In the genomic region with DNA sequence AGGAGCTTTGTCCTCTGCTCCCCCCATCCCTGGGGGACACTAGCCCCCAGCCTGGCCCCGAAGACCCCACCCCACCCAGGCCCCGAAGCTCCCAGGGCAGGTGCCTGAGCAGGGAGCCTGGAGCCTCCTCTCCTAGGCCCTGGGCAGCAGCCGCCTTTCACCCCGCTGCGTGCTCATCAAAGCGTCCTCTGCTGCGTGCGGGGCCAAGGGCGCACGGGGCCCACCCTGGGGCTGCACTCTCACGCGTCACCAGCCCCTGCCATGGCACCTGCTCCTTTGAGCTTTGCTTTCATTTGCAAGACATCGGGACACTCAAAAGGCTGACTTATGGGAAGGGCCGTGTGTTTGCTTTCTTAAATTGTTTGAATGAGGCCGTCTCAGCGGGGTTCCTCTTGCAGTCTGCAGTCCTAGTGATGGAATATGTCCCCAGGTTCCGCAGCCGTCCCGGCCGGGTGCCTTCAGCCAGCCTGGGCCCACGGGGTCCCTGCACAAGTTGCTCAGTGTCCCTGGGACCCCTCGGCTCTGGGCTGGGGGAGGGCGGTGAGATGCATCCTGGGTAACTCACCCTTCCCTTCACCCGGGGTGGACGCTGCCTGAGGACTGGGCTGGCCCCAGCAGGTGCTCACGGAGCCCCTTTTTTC, we compare ENCODE assay signal across 23 cellular contexts. TPM values are rescaled to one million over a fixed set of nuclear protein-coding genes. Genes with fewer than 3 reads are reported as not detected.
DNase-seq lines count a peak whose midpoint lies in the region; ATAC-seq and TF ChIP-seq lines count a peak whose summit lies in the region.
"Had no signal": no experiment of that assay in that cellular context is flagged by ENCODE, and none has a peak within 500 bp of the region (broad histone marks: within the 10 kb centered on the region; RNA-seq: fewer than 3 reads in every experiment).

No MANE protein-coding gene starts in this region.

- no peaks in the 10 kb centered on the region for H3K27me3 ChIP-seq in HUES64 (ENCODE audit: insufficient read depth, low read length)
- H3K27me3 ChIP-seq: upper lobe of left lung had no signal

- H3K4me3 ChIP-seq in HUES64 (ENCODE audit: low read length), result no peak overlapping the region
- H3K4me3 ChIP-seq: upper lobe of left lung had no signal

- H3K36me3 ChIP-seq in HUES64 (ENCODE audit: insufficient read depth, low read length), result peaks cover 29% of the 10 kb centered on the region

- no peaks in the 10 kb centered on the region for H3K27me3 Mint-ChIP-seq in nephron progenitor cell (ENCODE audit: low read depth, poor library complexity)

- H3K9ac ChIP-seq in HUES64 (ENCODE audit: low read depth, low read length), result no peak overlapping the region

- TF ChIP-seq CTCF in nephron progenitor cell (IDR thresholded peaks at IDR 0.05), result no peak

- whole genome bisulfite sequencing in HUES64, result 54% methylated on average over 26 of the region's 26 CpGs

- peaks cover 9% of the 10 kb centered on the region for H3K4me1 ChIP-seq in HUES64 (ENCODE audit: insufficient read depth, low read length)
- H3K4me1 ChIP-seq: upper lobe of left lung had no signal

- H3K9me3 ChIP-seq in HUES64 (ENCODE audit: insufficient read depth, low read depth, low read length), result no peaks in the 10 kb centered on the region
- H3K9me3 ChIP-seq: upper lobe of left lung had no signal

- peak; percentile 50 for DNase-seq in ELF-1 (ENCODE audit: low read depth, low spot score)
- DNase-seq in brain pericyte (ENCODE audit: low read depth, low spot score), result peak; percentile 37
- no peak for DNase-seq in nephron progenitor cell
- no peak for DNase-seq in left ventricle myocardium superior
- no peak for DNase-seq in amniotic stem cell (lab: John Stamatoyannopoulos, UW)
- no peak for DNase-seq in GOT3 (lab: John Stamatoyannopoulos, UW)
- DNase-seq: activated CD4-positive, alpha-beta T cell treated with anti-CD3 and anti-CD28 coated beads for 48 hours; activated naive CD4-positive, alpha-beta T cell treated with Interleukin-2 at 50 U/mL for 16 hours; activated T-cell treated with anti-CD3 and anti-CD28 coated beads, Interleukin-2, amount 50 U/mL, for 72 hours; COR-L47; cortex of kidney; DMS79 treated with DMSO at 0.1 percent for 48 hours; left cardiac atrium; NCI-H1436; NCI-H82; nucleus accumbens; small intestine; stimulated activated CD4-positive, alpha-beta T cell treated with anti-CD3 and anti-CD28 coated beads, Interleukin-2, amount 100 ng/mL, for 24 hours; T-helper 2 cell had no signal

- no peaks in the 10 kb centered on the region for H3K9me3 Mint-ChIP-seq in nephron progenitor cell

- H3K36me3 Mint-ChIP-seq in nephron progenitor cell (ENCODE audit: low read depth), result peaks cover 8% of the 10 kb centered on the region

- intact Hi-C loops in left ventricle myocardium superior (cut with micrococcal nuclease), result no loop called here

- peak overlapping the region; percentile 68 for H3K27ac Mint-ChIP-seq in nephron progenitor cell
- H3K27ac Mint-ChIP-seq: activated T-cell treated with anti-CD3 and anti-CD28 coated beads, Interleukin-2, amount 50 U/mL, for 72 hours had no signal

- no peak overlapping the region for H3K4me3 Mint-ChIP-seq in nephron progenitor cell
- H3K4me3 Mint-ChIP-seq: activated T-cell treated with anti-CD3 and anti-CD28 coated beads, Interleukin-2, amount 50 U/mL, for 72 hours had no signal

- peak overlapping the region; percentile 35; the same call in 1 of the 2 replicates for H3K27ac ChIP-seq in HUES64 (ENCODE audit: low read depth, low read length)

- no peak for ATAC-seq in left ventricle myocardium superior
- no peak for ATAC-seq in HG02970 (IDR thresholded peaks at IDR 0.05; ENCODE audit: low FRiP score, unreplicated experiment)
- ATAC-seq: activated T-cell treated with anti-CD3 and anti-CD28 coated beads, Interleukin-2, amount 50 U/mL, for 72 hours; left cardiac atrium; SK-N-SH treated with all-trans-retinoic acid at 6 μM for 48 hours had no signal

- peaks cover 19% of the 10 kb centered on the region for H3K4me1 Mint-ChIP-seq in nephron progenitor cell

RNA-seq across cellular contexts. Expression of gene SLC19A1, which starts 53.3 kb away (rescaled TPM):
- 22.7 TPM for polyA plus RNA-seq in HUES64 (2013, experiment 1 of 2)
- 19.0 TPM for polyA plus RNA-seq in HUES64 (2013, experiment 2 of 2)
- 7.6 TPM for total RNA-seq in left ventricle myocardium superior

Comparison
In these comparisons a context has a peak if more than half of its experiments do, and no peak if none do; other contexts are left out.
1. DNase-seq: peak in ELF-1 (single experiment) and brain pericyte (single experiment); none in nephron progenitor cell (single experiment), left ventricle myocardium superior (single experiment), amniotic stem cell (single experiment) and GOT3 (single experiment).